ENCODE assay signal across 8 cellular contexts in genomic region chr14:32077081-32078029, GRCh38. TPM values are rescaled to one million over a fixed set of nuclear protein-coding genes. Genes with fewer than 3 reads are reported as not detected.
A peak's percentile ranks its signal among the peaks of the same experiment; 100 is the strongest.
DNase-seq lines count a peak whose midpoint lies in the region; ATAC-seq and TF ChIP-seq lines count a peak whose summit lies in the region.

Gene ARHGAP5, plus strand, starts transcription at chr14:32077304. Its CDS starts 13,366 bp downstream, at chr14:32090670.

- H3K9me3 ChIP-seq in muscle layer of duodenum (ENCODE audit: control insufficient read depth in 1 of 2, low read length in 2 of 2), result no peaks in the 10 kb centered on the region
- no peaks in the 10 kb centered on the region for H3K9me3 ChIP-seq in stomach

- H3K4me3 ChIP-seq in muscle layer of duodenum (ENCODE audit: low read depth in 1 of 2, low read length in 2 of 2) (peak within 1 kb of the TSS; percentile 92 to 100), stomach (peak within 1 kb of the TSS; percentile 88 to 98 (median 90))

- WGBS in stomach, 5 donors, result 0 to 1% (median 0%) methylated on average over 38 to 97 of the region's 98 CpGs

- DNase-seq in NCI-H2227 (lab: John Stamatoyannopoulos, UW; ENCODE audit: unreplicated experiment) (peak; percentile 87), NCI-H2227 treated with DMSO at 0.1 percent for 48 hours (lab: John Stamatoyannopoulos, UW) (no peak), NCI-H526 treated with DMSO at 0.1 percent for 48 hours (lab: John Stamatoyannopoulos, UW) (peak; percentile 59), activated T-cell treated with anti-CD3 and anti-CD28 coated beads for 24 hours (ENCODE audit: low read depth) (peak; percentile 22), erythroblast (lab: John Stamatoyannopoulos, UW) (peak; percentile 71 to 83), stomach (peak; percentile 27)

- peak within 1 kb of the TSS; percentile 99 for H3K27ac ChIP-seq in muscle layer of duodenum (ENCODE audit: low read length)
- peak within 1 kb of the TSS; percentile 99 to 100 (median 99) for H3K27ac ChIP-seq in stomach

- TF ChIP-seq EP300 in stomach (IDR thresholded peaks at IDR 0.05), result no peak

- H3K27me3 ChIP-seq in muscle layer of duodenum (ENCODE audit: low read depth, low read length) (no peaks in the 10 kb centered on the region), stomach (no peaks in the 10 kb centered on the region)

- H3K36me3 ChIP-seq in muscle layer of duodenum (ENCODE audit: control insufficient read depth in 1 of 2, insufficient read depth in 2 of 2, low read length in 2 of 2) (peaks cover 0 to 4% of the 10 kb centered on the region in 2 donors), stomach (no peaks in the 10 kb centered on the region)

- peak; percentile 50 for ATAC-seq in HG03025 (IDR thresholded peaks at IDR 0.05; ENCODE audit: low FRiP score, unreplicated experiment)

- intact Hi-C loops in stomach (cut with DNase I; ENCODE audit: low total_unique reads), result no loop called here

- H3K4me1 ChIP-seq in muscle layer of duodenum (ENCODE audit: control insufficient read depth in 1 of 2, insufficient read depth in 2 of 2, low read length in 2 of 2) (peaks cover 15 to 23% of the 10 kb centered on the region in 2 donors), stomach (peaks cover 12 to 61% (median 37%) of the 10 kb centered on the region in 4 donors)

- TF ChIP-seq POLR2A in erythroblast (IDR thresholded peaks at IDR 0.05; ENCODE audit: low read length) (peak; percentile 47), stomach (IDR thresholded peaks at IDR 0.05) (no peak)

- TF ChIP-seq CTCF in stomach (IDR thresholded peaks at IDR 0.05), result peak in 1 of 7 experiments; percentile 12

RNA-seq across cellular contexts. Expression of gene ARHGAP5, which starts in this region (rescaled TPM):
- total RNA-seq in stomach, result 100 to 1,000 TPM in 4 of 5 donors, 10 to 100 TPM in 1; 89.7 to 229 (median 131) TPM
- 10 to 100 TPM; 10.3 to 18.8 (median 15.9) TPM for polyA plus RNA-seq in stomach
